9 cellular contexts compared by ENCODE assay signal in the genomic region with DNA sequence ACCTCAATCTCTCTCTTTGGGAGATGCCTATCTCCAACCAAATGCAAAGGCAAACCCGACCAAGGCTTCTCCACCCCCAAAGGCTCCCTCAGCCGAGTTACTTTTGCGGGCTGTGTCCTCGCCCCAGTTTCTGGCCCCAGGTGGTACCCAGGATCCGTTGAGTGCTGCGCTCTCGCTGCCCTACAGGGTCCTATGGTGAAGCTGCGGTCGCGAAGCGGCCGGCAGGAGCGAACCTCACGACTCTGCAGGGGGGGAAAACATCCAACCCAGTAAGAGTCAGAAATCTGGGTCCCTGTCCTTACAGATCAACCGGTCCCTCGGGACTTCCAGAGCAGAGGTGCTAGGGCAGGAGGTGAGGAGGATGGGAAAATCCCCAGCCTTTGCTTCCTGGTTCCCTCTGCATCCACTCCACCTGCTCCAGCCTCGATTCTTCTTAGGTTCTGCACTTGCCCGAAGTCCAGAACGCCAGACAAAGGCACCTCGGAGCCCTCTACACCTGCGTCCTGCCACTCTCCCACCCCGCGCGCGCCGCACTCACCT. TPM values are rescaled to one million over a fixed set of nuclear protein-coding genes. Genes with fewer than 3 reads are reported as not detected.
DNase-seq lines count a peak whose midpoint lies in the region; ATAC-seq and TF ChIP-seq lines count a peak whose summit lies in the region.
"Had no signal": no experiment of that assay in that cellular context is flagged by ENCODE, and none has a peak within 500 bp of the region (broad histone marks: within the 10 kb centered on the region; RNA-seq: fewer than 3 reads in every experiment).

No MANE protein-coding gene starts in this region.

- in situ Hi-C loops in mammary epithelial cell (cut with MboI; ENCODE audit: low sequenced_read_pairs in 2 of 2) = loop anchor here (5.0 to 25.0 kb wide), 3 partner anchors 204 to 846 kb away; no protein-coding TSS in a partner anchor

- H2BK15ac ChIP-seq in mesendoderm (replicated peaks; ENCODE audit: low read depth) = no peak overlapping the region

- H4K8ac ChIP-seq in mesendoderm (ENCODE audit: low read depth, low read length) = no peak overlapping the region

- H3K79me1 ChIP-seq in mesendoderm (ENCODE audit: low read length) = peaks cover 8% of the 10 kb centered on the region

- H3K27me3 ChIP-seq in mammary epithelial cell (ENCODE audit: insufficient read depth, low read length) = no peaks in the 10 kb centered on the region
- H3K27me3 ChIP-seq in mesendoderm (ENCODE audit: insufficient read depth, low read length, poor library complexity) = no peaks in the 10 kb centered on the region
- H3K27me3 ChIP-seq in vagina = no peaks in the 10 kb centered on the region

- peak overlapping the region; percentile 78 to 83 (median 82) for H3K4me3 ChIP-seq in mammary epithelial cell (replicated peaks in 1 of 3; ENCODE audit: insufficient read depth in 1 of 3, low read depth in 2 of 3, low read length in 3 of 3)
- H3K4me3 ChIP-seq in mesendoderm (ENCODE audit: low read length) = peak overlapping the region; percentile 66
- peak overlapping the region; percentile 49 to 69 for H3K4me3 ChIP-seq in vagina
- H3K4me3 ChIP-seq: SK-N-MC had no signal

- TF ChIP-seq CTCF in mammary epithelial cell (conservative IDR thresholded peaks at IDR 0.05 in 1 of 2, IDR thresholded peaks at IDR 0.05 in 1 of 2; ENCODE audit: extremely low read depth in 1 of 2, insufficient read depth in 1 of 2, low read depth in 1 of 2, low read length in 2 of 2) (no peak), vagina (IDR thresholded peaks at IDR 0.05) (no peak)

- no peaks in the 10 kb centered on the region for H4K20me1 ChIP-seq in mammary epithelial cell (ENCODE audit: insufficient read depth, low read length)

- TSS peak; percentile 53 for BruUV-seq in mammary epithelial cell (replicated peaks; lab: Mats Ljungman, UMichigan)

- H4K5ac ChIP-seq in mesendoderm (ENCODE audit: low read length) = no peak overlapping the region

- no peaks in the 10 kb centered on the region for H3K9me3 ChIP-seq in mammary epithelial cell (replicated peaks; ENCODE audit: insufficient read depth, low read length)
- no peaks in the 10 kb centered on the region for H3K9me3 ChIP-seq in vagina

- H2AFZ ChIP-seq in mammary epithelial cell (ENCODE audit: low read depth, low read length) = peak overlapping the region; percentile 86

- peak overlapping the region; percentile 77 for H3K9ac ChIP-seq in mammary epithelial cell (ENCODE audit: insufficient read depth, low read length)
- H3K9ac ChIP-seq in mesendoderm (ENCODE audit: low read length) = peak overlapping the region; percentile 73

- H3K36me3 ChIP-seq in mammary epithelial cell (ENCODE audit: insufficient read depth, low read length) (peaks cover 3% of the 10 kb centered on the region), mesendoderm (ENCODE audit: control insufficient read depth, insufficient read depth, low read length) (no peaks in the 10 kb centered on the region), vagina (no peaks in the 10 kb centered on the region)

- CTCF ChIA-PET in mammary epithelial cell (lab: Charles Lee; ENCODE audit: low non-redundant PET) = no interaction called here

- H3K79me2 ChIP-seq in mammary epithelial cell (ENCODE audit: insufficient read depth, low read length) (peaks cover 75% of the 10 kb centered on the region), mesendoderm (ENCODE audit: control insufficient read depth, insufficient read depth, low read length) (peaks cover 25% of the 10 kb centered on the region)

- peak; percentile 12 for ATAC-seq in HG03520 (IDR thresholded peaks at IDR 0.05; ENCODE audit: unreplicated experiment)
- no peak for ATAC-seq in HG03095 (IDR thresholded peaks at IDR 0.05; ENCODE audit: unreplicated experiment)
- no peak for ATAC-seq in HG03025 (IDR thresholded peaks at IDR 0.05; ENCODE audit: low FRiP score, unreplicated experiment)

- TF ChIP-seq POLR2A in vagina (IDR thresholded peaks at IDR 0.05) = no peak

- H2BK120ac ChIP-seq in mesendoderm (ENCODE audit: low read depth, low read length) = no peak overlapping the region

- WGBS in mammary epithelial cell (ENCODE audit: low coverage, missing lambda C conversion rate) = 2% methylated on average over 11 of the region's 26 CpGs
- no CpG with 5 or more reads among the region's 26 CpGs for WGBS in mesendoderm (ENCODE audit: extremely low coverage, insufficient coverage, low lambda C conversion rate)

- H3K4me1 ChIP-seq in mammary epithelial cell (ENCODE audit: insufficient read depth, low read length) = peaks cover 47% of the 10 kb centered on the region
- H3K4me1 ChIP-seq in mesendoderm (ENCODE audit: control insufficient read depth, low read depth, low read length) = peaks cover 2% of the 10 kb centered on the region
- H3K4me1 ChIP-seq in vagina = peaks cover 26% of the 10 kb centered on the region

- peak overlapping the region; percentile 32 for H3K23ac ChIP-seq in mesendoderm (ENCODE audit: low read length)

- no peak overlapping the region for H2AK5ac ChIP-seq in mesendoderm (ENCODE audit: low read length)

- dilution Hi-C loops in mammary epithelial cell (cut with HindIII; ENCODE audit: low sequenced_read_pairs) = no loop called here

- H3K4ac ChIP-seq in mesendoderm (ENCODE audit: low read depth, low read length) = no peak overlapping the region

- peak overlapping the region; percentile 77 for H3K56ac ChIP-seq in mesendoderm (ENCODE audit: low read length)

- H3K18ac ChIP-seq in mesendoderm (ENCODE audit: low read length) = peak overlapping the region; percentile 42

- peak overlapping the region; percentile 66 for H3K27ac ChIP-seq in mammary epithelial cell (ENCODE audit: insufficient read depth, low read depth, low read length)
- H3K27ac ChIP-seq in mesendoderm (ENCODE audit: low read depth, low read length) = no peak overlapping the region
- no peak overlapping the region for H3K27ac ChIP-seq in vagina
- H3K27ac ChIP-seq: SK-N-MC had no signal

- peak; percentile 15 for DNase-seq in NCI-H1105 treated with DMSO at 0.1 percent for 48 hours (lab: John Stamatoyannopoulos, UW)
- DNase-seq in NCI-H1105 (lab: John Stamatoyannopoulos, UW) = no peak
- no peak for DNase-seq in mammary epithelial cell
- peak; percentile 41 for DNase-seq in mesendoderm
- no peak for DNase-seq in vagina (ENCODE audit: extremely low spot score in 2 of 2)

- intact Hi-C loops in mammary epithelial cell (cut with micrococcal nuclease) = loop anchor here (1.0 to 10.0 kb wide), 8 partner anchors 69 to 1204 kb away; no protein-coding TSS in a partner anchor
- intact Hi-C loops in vagina (cut with DNase I) = no loop called here

- no peak overlapping the region for H2BK5ac ChIP-seq in mesendoderm (ENCODE audit: low read length)

- peak overlapping the region; percentile 98 for H3K4me2 ChIP-seq in mammary epithelial cell (ENCODE audit: insufficient read depth, low read depth, low read length)
- peak overlapping the region; percentile 85 for H3K4me2 ChIP-seq in mesendoderm (ENCODE audit: low read length)

RNA-seq across cellular contexts. Expression of a gene that starts 0.5 kb away (rescaled TPM):
- 10 to 100 TPM in 1 of 2 donors, 1 to 10 TPM in 1; 5.2 to 20.7 TPM for total RNA-seq in mammary epithelial cell
- 6.6 TPM for polyA plus RNA-seq in mammary epithelial cell
- polyA minus RNA-seq in mammary epithelial cell = 3.2 TPM
- polyA plus RNA-seq in mesendoderm (2013, experiment 1 of 2) = 1.2 TPM
- polyA plus RNA-seq in mesendoderm (2013, experiment 2 of 2) = 1.2 TPM
- total RNA-seq in vagina = 8.1 TPM

Comparison
In these comparisons a context has a peak if more than half of its experiments do, and no peak if none do; other contexts are left out.
1. DNase-seq: peak in NCI-H1105 treated with DMSO at 0.1 percent for 48 hours (single experiment) and mesendoderm (single experiment); none in NCI-H1105 (single experiment), mammary epithelial cell (single experiment) and vagina (0 of 2).
2. Peak in every context shown above with its lines, with median percentiles within 50 percentile points of each other: H3K4me3 ChIP-seq.